6 cellular contexts compared by ENCODE assay signal in genomic region chr18:42222557-42222956, GRCh38.
"Had no signal": no experiment of that assay in that cellular context is flagged by ENCODE, and none has a peak within 500 bp of the region (broad histone marks: within the 10 kb centered on the region; RNA-seq: fewer than 3 reads in every experiment).

No MANE protein-coding gene starts in this region.

- H3K9ac ChIP-seq: KMS-11 had no signal

- ATAC-seq: K562 had no signal

- H3K27ac ChIP-seq: HL-60, KMS-11 had no signal

- DNase-seq: KBM-7, KG1 had no signal

- FAIRE-seq: HTR-8/SVneo, K562 had no signal

- H3K4me3 ChIP-seq: K562 had no signal

- H3K4me2 ChIP-seq: KMS-11 had no signal
